In the genomic region with DNA sequence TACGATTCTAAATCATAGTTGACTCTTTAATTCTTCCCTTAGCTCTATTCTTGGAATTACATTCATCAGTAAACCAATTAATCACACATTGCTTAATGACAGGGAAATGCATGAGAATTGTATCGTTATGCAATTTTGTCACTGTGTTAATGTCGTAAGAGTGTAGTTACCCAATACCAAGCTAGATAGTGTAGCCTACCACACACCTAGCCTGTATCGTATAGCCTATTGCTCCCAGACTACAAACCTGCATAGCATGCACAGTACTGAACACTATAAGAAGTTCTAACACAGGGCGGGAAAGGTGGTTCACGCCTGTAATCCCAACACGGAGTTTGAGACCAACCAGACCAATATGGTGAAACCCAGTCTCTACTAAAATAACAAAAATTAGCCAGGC, we compare ENCODE assay signal across 1 cellular context.
A peak's percentile ranks its signal among the peaks of the same experiment; 100 is the strongest.
TF ChIP-seq lines count a peak whose summit lies in the region.

No MANE protein-coding gene starts in this region.

TF ChIP-seq in GM23338, 12 proteins besides CTCF, POLR2A, EP300 and RAD21:
- no peak for TF ChIP-seq CREB1 (CRISPR knock-in tag; IDR thresholded peaks at IDR 0.05; ENCODE audit: low read depth)
- TF ChIP-seq POLR2AphosphoS5 (IDR thresholded peaks at IDR 0.05; ENCODE audit: low read depth), result 0 out of 2 replicates have a peak, but pooled peaks have one; percentile 36
